Comparison of ENCODE assay signal across 9 cellular contexts in the genomic region with DNA sequence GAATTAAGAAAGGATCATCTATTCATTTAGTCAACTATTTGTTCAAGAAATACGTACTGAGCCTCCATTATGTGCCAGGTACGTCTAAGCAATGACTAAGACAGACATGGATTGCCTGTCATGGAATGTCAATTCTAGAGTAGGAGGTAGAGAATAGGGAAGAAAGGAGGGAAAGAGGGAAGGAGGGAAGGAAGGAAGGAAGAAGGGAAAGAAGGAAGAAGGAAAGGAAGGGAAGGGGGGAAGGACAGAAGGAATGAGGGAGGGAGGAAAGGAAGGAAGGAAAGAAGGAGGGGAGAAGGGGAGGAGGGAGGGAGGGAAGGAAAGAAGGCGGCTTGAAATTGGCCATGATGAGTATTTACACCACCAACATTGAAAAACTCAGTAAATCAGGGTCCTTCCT. TPM values are rescaled to one million over a fixed set of nuclear protein-coding genes. Genes with fewer than 3 reads are reported as not detected.
"Had no signal": no experiment of that assay in that cellular context is flagged by ENCODE, and none has a peak within 500 bp of the region (broad histone marks: within the 10 kb centered on the region; RNA-seq: fewer than 3 reads in every experiment).

No MANE protein-coding gene starts in this region.

- H3K4me3 Mint-ChIP-seq: IgD-negative memory B cell had no signal

- H3K4me1 Mint-ChIP-seq: IgD-negative memory B cell had no signal

- H3K27ac ChIP-seq: HL-60, KMS-11 had no signal

- FAIRE-seq: HTR-8/SVneo had no signal

- H3K4me2 ChIP-seq: KMS-11 had no signal

- H3K9ac ChIP-seq: KMS-11 had no signal

- DNase-seq: IMR-90, KBM-7, KG1 had no signal

- H3K27ac Mint-ChIP-seq: IgD-negative memory B cell had no signal

RNA-seq across cellular contexts. Expression of gene RFTN1, which starts 39.3 kb away (rescaled TPM):
- total RNA-seq: HT-29 had no signal

RNA-seq across cellular contexts. Expression of gene DAZL, which starts 52.5 kb away (rescaled TPM):
- total RNA-seq: HT-29, HT1080, IMR-90 had no signal
- polyA plus RNA-seq: IgD-negative memory B cell, IMR-90 had no signal
